Comparison of ENCODE assay signal across 8 cellular contexts in the genomic region with DNA sequence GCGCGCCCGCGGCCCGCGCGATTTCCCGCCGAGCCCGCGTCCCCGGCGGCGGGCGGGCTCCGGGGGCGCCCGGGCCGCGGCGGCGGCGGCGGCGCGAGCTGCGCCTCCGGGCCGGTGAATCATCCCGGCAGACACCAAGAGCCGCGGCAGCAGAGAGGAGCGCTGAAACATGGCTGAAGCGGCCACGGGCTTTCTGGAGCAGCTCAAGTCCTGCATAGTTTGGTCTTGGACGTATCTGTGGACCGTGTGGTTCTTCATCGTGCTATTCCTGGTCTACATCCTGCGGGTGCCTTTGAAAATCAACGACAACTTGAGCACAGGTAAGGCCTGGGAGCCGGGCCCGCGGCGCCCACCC. TPM values are rescaled to one million over a fixed set of nuclear protein-coding genes. Genes with fewer than 3 reads are reported as not detected.
A peak's percentile ranks its signal among the peaks of the same experiment; 100 is the strongest.
DNase-seq lines count a peak whose midpoint lies in the region; ATAC-seq and TF ChIP-seq lines count a peak whose summit lies in the region.

A gene with protein sequence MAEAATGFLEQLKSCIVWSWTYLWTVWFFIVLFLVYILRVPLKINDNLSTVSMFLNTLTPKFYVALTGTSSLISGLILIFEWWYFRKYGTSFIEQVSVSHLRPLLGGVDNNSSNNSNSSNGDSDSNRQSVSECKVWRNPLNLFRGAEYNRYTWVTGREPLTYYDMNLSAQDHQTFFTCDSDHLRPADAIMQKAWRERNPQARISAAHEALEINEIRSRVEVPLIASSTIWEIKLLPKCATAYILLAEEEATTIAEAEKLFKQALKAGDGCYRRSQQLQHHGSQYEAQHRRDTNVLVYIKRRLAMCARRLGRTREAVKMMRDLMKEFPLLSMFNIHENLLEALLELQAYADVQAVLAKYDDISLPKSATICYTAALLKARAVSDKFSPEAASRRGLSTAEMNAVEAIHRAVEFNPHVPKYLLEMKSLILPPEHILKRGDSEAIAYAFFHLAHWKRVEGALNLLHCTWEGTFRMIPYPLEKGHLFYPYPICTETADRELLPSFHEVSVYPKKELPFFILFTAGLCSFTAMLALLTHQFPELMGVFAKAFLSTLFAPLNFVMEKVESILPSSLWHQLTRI (plus strand): TSS at position 130 of the 355 bp plus-strand sequence. CDS start 40 bp downstream, at position 170.

- peaks cover 15% of the 10 kb centered on the region for H3K36me3 ChIP-seq in SJSA1

- no peaks in the 10 kb centered on the region for H3K27me3 ChIP-seq in SJSA1 (replicated peaks)

- H3K4me1 Mint-ChIP-seq in glutamatergic neuron (ENCODE audit: low read depth, unreplicated experiment) (peaks cover 6% of the 10 kb centered on the region), osteocyte (ENCODE audit: unreplicated experiment) (peaks cover 38% of the 10 kb centered on the region)

- peaks cover 3% of the 10 kb centered on the region for H3K9me3 Mint-ChIP-seq in glutamatergic neuron (ENCODE audit: unreplicated experiment)
- H3K9me3 Mint-ChIP-seq in osteocyte (ENCODE audit: unreplicated experiment), result no peaks in the 10 kb centered on the region

- H3K27ac ChIP-seq in SJSA1 (peak within 1 kb of the TSS; percentile 98), temporal lobe (ENCODE audit: low read depth, low read length) (peak within 1 kb of the TSS; percentile 80)

- H3K9me3 ChIP-seq in SJSA1 (replicated peaks), result 0 out of 2 replicates have a peak, but pooled peaks cover 6% of the 10 kb centered on the region

- H3K4me3 ChIP-seq in SJSA1, result peak within 1 kb of the TSS; percentile 100

- H3K27me3 Mint-ChIP-seq in glutamatergic neuron (ENCODE audit: unreplicated experiment) (peaks cover 2% of the 10 kb centered on the region), osteocyte (ENCODE audit: unreplicated experiment) (no peaks in the 10 kb centered on the region)

- TF ChIP-seq CTCF in glutamatergic neuron (IDR thresholded peaks at IDR 0.05; ENCODE audit: partially characterized antibody, unreplicated experiment), result no peak
- TF ChIP-seq CTCF in osteocyte (IDR thresholded peaks at IDR 0.05), result no peak

- H3K4me3 Mint-ChIP-seq in glutamatergic neuron (ENCODE audit: unreplicated experiment) (peak within 1 kb of the TSS; percentile 94), osteocyte (ENCODE audit: unreplicated experiment) (peak within 1 kb of the TSS; percentile 90)

- H3K27ac Mint-ChIP-seq in glutamatergic neuron (ENCODE audit: unreplicated experiment) (peak within 1 kb of the TSS; percentile 93), osteocyte (ENCODE audit: unreplicated experiment) (peak within 1 kb of the TSS; percentile 96)

- DNase-seq in DMS 273 (lab: John Stamatoyannopoulos, UW; ENCODE audit: unreplicated experiment) (peak; percentile 95), HuH-7.5 (ENCODE audit: low spot score) (peak; percentile 35), SJSA1 (ENCODE audit: low read depth in 1 of 2, low spot score in 2 of 2) (peak; percentile 73 to 85), glutamatergic neuron (peak; percentile 58), osteocyte (ENCODE audit: extremely low spot score, unreplicated experiment) (peak; percentile 88)
- peak; percentile 73 for DNase-seq in activated naive CD4-positive, alpha-beta T cell treated with anti-CD3 and anti-CD28 coated beads, Interleukin-2, amount 50 U/mL, for 16 hours

- peak; percentile 37 for ATAC-seq in GM21390 (IDR thresholded peaks at IDR 0.05; ENCODE audit: unreplicated experiment)

- H3K4me1 ChIP-seq in SJSA1 (replicated peaks), result peaks cover 20% of the 10 kb centered on the region

- H3K36me3 Mint-ChIP-seq in glutamatergic neuron (ENCODE audit: unreplicated experiment), result no peaks in the 10 kb centered on the region
- peaks cover 2% of the 10 kb centered on the region for H3K36me3 Mint-ChIP-seq in osteocyte (ENCODE audit: unreplicated experiment)

RNA-seq across cellular contexts. Expression of the gene that starts here (rescaled TPM):
- 14.7 TPM in 2 replicates for total RNA-seq in SJSA1 (2014; rRNA removed; shearing (Covaris generic))
- total RNA-seq in glutamatergic neuron (ENCODE audit: unreplicated experiment), result 107 TPM
- 68.5 and 72.7 TPM in 2 replicates for total RNA-seq in osteocyte
- 64.2 TPM for total RNA-seq in temporal lobe

Comparison
In these comparisons a context has a peak if more than half of its experiments do, and no peak if none do; other contexts are left out.
1. Peak in every context shown above with its lines: DNase-seq, ATAC-seq, H3K4me3 ChIP-seq and H3K27ac ChIP-seq.
2. DNase-seq: peak in every context shown above with its lines; median percentile 95 in DMS 273; 88 in osteocyte; 79 in SJSA1; 73 in activated naive CD4-positive, alpha-beta T cell treated with anti-CD3 and anti-CD28 coated beads, Interleukin-2, amount 50 U/mL, for 16 hours; 58 in glutamatergic neuron; 35 in HuH-7.5.